Comparison of ENCODE assay signal across 16 cellular contexts in genomic region chr18:9866627-9867453, GRCh38. TPM values are rescaled to one million over a fixed set of nuclear protein-coding genes. Genes with fewer than 3 reads are reported as not detected.
DNase-seq lines count a peak whose midpoint lies in the region; ATAC-seq and TF ChIP-seq lines count a peak whose summit lies in the region.
"Had no signal": no experiment of that assay in that cellular context is flagged by ENCODE, and none has a peak within 500 bp of the region (broad histone marks: within the 10 kb centered on the region; RNA-seq: fewer than 3 reads in every experiment).

No MANE protein-coding gene starts in this region.

- H3K4me3 ChIP-seq in smooth muscle cell = no peak overlapping the region
- H3K4me3 ChIP-seq: GM23248 had no signal

- peak overlapping the region; percentile 15 for H3K4me2 ChIP-seq in smooth muscle cell

- no peaks in the 10 kb centered on the region for H3K9me3 ChIP-seq in smooth muscle cell (replicated peaks; ENCODE audit: low read depth)

- no peaks in the 10 kb centered on the region for H3K27me3 ChIP-seq in smooth muscle cell (ENCODE audit: low read depth)

- DNase-seq in M059J (ENCODE audit: low read depth) (peak; percentile 64), astrocyte of the hippocampus (ENCODE audit: low read depth, low spot score) (peak; percentile 15), glomerular visceral epithelial cell (ENCODE audit: extremely low spot score) (peak; percentile 36), smooth muscle cell (lab: John Stamatoyannopoulos, UW; ENCODE audit: unreplicated experiment) (no peak), iPS-NIHi11 (ENCODE audit: low spot score) (no peak), activated gamma-delta T cell (lab: John Stamatoyannopoulos, UW) (no peak)
- DNase-seq: DMS 273 treated with DMSO at 0.1 percent for 48 hours, GM23248, KBM-7, NCI-H1092 treated with DMSO at 0.1 percent for 48 hours, NCI-H1694 treated with DMSO at 0.1 percent for 48 hours, NCI-H345, SHP77 had no signal

- H2AFZ ChIP-seq in smooth muscle cell (ENCODE audit: low read depth) = no peak overlapping the region
- H2AFZ ChIP-seq: GM23248 had no signal

- no peaks in the 10 kb centered on the region for H3K36me3 ChIP-seq in smooth muscle cell (ENCODE audit: low read depth)

- H3F3A ChIP-seq in smooth muscle cell (ENCODE audit: low read depth) = peaks cover 30% of the 10 kb centered on the region

- H3K4me1 ChIP-seq in smooth muscle cell (ENCODE audit: low read depth) = peaks cover 17% of the 10 kb centered on the region

- H3K9ac ChIP-seq in smooth muscle cell (ENCODE audit: low read depth) = no peak overlapping the region
- H3K9ac ChIP-seq: GM23248 had no signal

- no peaks in the 10 kb centered on the region for H3K79me2 ChIP-seq in smooth muscle cell (ENCODE audit: low read depth)

- no peak for ATAC-seq in GM18502 (IDR thresholded peaks at IDR 0.05; ENCODE audit: poor library complexity, unreplicated experiment)
- no peak for ATAC-seq in GM21390 (IDR thresholded peaks at IDR 0.05; ENCODE audit: unreplicated experiment)
- ATAC-seq: SK-N-SH treated with all-trans-retinoic acid at 6 μM for 48 hours had no signal

- WGBS in smooth muscle cell (ENCODE audit: low lambda C conversion rate) = 49% methylated on average over 6 of the region's 6 CpGs

- no peak for TF ChIP-seq CTCF in smooth muscle cell (IDR thresholded peaks at IDR 0.05; ENCODE audit: borderline replicate concordance, insufficient read depth, poor library complexity, severe bottlenecking)

- H3K27ac ChIP-seq in smooth muscle cell (ENCODE audit: low read depth) = peak overlapping the region; percentile 61
- H3K27ac ChIP-seq: GM23248 had no signal

- no peaks in the 10 kb centered on the region for H4K20me1 ChIP-seq in smooth muscle cell (ENCODE audit: low read depth)

RNA-seq across cellular contexts. Expression of gene TXNDC2, which starts 18.9 kb away (rescaled TPM):
- total RNA-seq in M059J (2014; rRNA removed; shearing (Covaris generic)) = 0.44 and 1.6 TPM in 2 replicates
- total RNA-seq in smooth muscle cell = 0.58 and 0.94 TPM in 2 replicates
- 1.1 TPM in 1 of 2 replicates, not detected in the other for polyA plus RNA-seq in smooth muscle cell
- total RNA-seq: GM23248 had no signal
- polyA plus RNA-seq: GM23248 had no signal

RNA-seq across cellular contexts. Expression of gene VAPA, which starts 47.0 kb away (rescaled TPM):
- total RNA-seq in M059J (2014; rRNA removed; shearing (Covaris generic)) = 364 and 425 TPM in 2 replicates
- total RNA-seq in smooth muscle cell = 350 and 386 TPM in 2 replicates
- polyA plus RNA-seq in smooth muscle cell = 315 and 334 TPM in 2 replicates

Comparison
In these comparisons a context has a peak if more than half of its experiments do, and no peak if none do; other contexts are left out.
1. DNase-seq: peak in M059J (single experiment), astrocyte of the hippocampus (single experiment) and glomerular visceral epithelial cell (single experiment); none in smooth muscle cell (single experiment), iPS-NIHi11 (single experiment) and activated gamma-delta T cell (single experiment).